ENCODE assay signal across 10 cellular contexts in the genomic region with DNA sequence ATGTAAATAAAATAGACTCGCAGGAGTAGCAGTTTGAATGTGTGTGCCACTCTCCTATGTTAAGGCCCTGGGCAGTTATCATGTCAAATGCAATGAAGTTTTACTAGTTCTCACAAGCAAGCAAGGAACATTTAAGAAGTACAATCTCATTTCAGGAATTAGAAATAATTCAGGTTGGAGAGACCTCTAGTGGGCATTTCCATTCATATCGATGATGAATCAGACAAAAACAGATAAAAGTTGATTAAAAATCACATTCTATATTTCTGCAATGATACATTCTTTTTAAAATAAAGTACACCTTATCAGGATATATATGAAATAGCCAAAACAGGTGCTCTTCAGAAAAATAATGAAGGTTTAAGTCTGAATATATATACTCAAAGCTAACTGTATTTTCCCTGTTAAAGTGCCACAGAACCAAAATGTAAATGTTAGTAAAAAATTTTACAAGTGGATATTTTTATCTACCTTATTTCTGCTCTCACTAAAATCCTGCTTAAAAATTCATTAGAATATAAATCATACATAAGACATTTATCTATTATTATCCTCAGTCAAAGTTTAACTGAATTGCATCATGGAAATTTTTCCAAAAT.
DNase-seq lines count a peak whose midpoint lies in the region; ATAC-seq and TF ChIP-seq lines count a peak whose summit lies in the region.
"Had no signal": no experiment of that assay in that cellular context is flagged by ENCODE, and none has a peak within 500 bp of the region (broad histone marks: within the 10 kb centered on the region; RNA-seq: fewer than 3 reads in every experiment).

No MANE protein-coding gene starts in this region.

- H3K27me3 Mint-ChIP-seq in progenitor cell of endocrine pancreas = no peaks in the 10 kb centered on the region
- H3K27me3 Mint-ChIP-seq: CD4-positive, alpha-beta T cell had no signal

- no peaks in the 10 kb centered on the region for H3K36me3 Mint-ChIP-seq in progenitor cell of endocrine pancreas (ENCODE audit: insufficient read depth)

- no peak overlapping the region for H3K27ac Mint-ChIP-seq in progenitor cell of endocrine pancreas
- H3K27ac Mint-ChIP-seq: CD4-positive, alpha-beta T cell had no signal

- H3K4me3 Mint-ChIP-seq in progenitor cell of endocrine pancreas (ENCODE audit: low read depth) = no peak overlapping the region
- H3K4me3 Mint-ChIP-seq: CD4-positive, alpha-beta T cell had no signal

- ATAC-seq in GM18498 (IDR thresholded peaks at IDR 0.05; ENCODE audit: unreplicated experiment) = no peak
- ATAC-seq in HG02938 (IDR thresholded peaks at IDR 0.05; ENCODE audit: unreplicated experiment) = no peak
- ATAC-seq in HG02623 (IDR thresholded peaks at IDR 0.05; ENCODE audit: unreplicated experiment) = no peak

- no peaks in the 10 kb centered on the region for H3K4me1 Mint-ChIP-seq in progenitor cell of endocrine pancreas (ENCODE audit: low read depth)

- peak; percentile 69 for TF ChIP-seq CTCF in progenitor cell of endocrine pancreas (IDR thresholded peaks at IDR 0.05; ENCODE audit: unreplicated experiment)

- peak; percentile 1 for DNase-seq in NCI-H510A treated with DMSO at 0.1 percent for 48 hours (lab: John Stamatoyannopoulos, UW)
- DNase-seq in NCI-H510A (lab: John Stamatoyannopoulos, UW) = no peak
- DNase-seq in NCI-H2107 treated with DMSO at 0.1 percent for 48 hours (lab: John Stamatoyannopoulos, UW; ENCODE audit: unreplicated experiment) = peak; percentile 7
- DNase-seq in dedifferentiated amniotic fluid mesenchymal stem cell (ENCODE audit: extremely low spot score) = peak; percentile 33
- no peak for DNase-seq in progenitor cell of endocrine pancreas (ENCODE audit: low spot score, unreplicated experiment)
- DNase-seq: CD4-positive, alpha-beta T cell; foreskin melanocyte had no signal

- H3K9me3 Mint-ChIP-seq in progenitor cell of endocrine pancreas (ENCODE audit: low read depth) = no peaks in the 10 kb centered on the region
- H3K9me3 Mint-ChIP-seq: CD4-positive, alpha-beta T cell had no signal

Comparison
In these comparisons a context has a peak if more than half of its experiments do, and no peak if none do; other contexts are left out.
1. DNase-seq: peak in NCI-H510A treated with DMSO at 0.1 percent for 48 hours (single experiment), NCI-H2107 treated with DMSO at 0.1 percent for 48 hours (single experiment) and dedifferentiated amniotic fluid mesenchymal stem cell (single experiment); none in NCI-H510A (single experiment) and progenitor cell of endocrine pancreas (single experiment).